In the genomic region with DNA sequence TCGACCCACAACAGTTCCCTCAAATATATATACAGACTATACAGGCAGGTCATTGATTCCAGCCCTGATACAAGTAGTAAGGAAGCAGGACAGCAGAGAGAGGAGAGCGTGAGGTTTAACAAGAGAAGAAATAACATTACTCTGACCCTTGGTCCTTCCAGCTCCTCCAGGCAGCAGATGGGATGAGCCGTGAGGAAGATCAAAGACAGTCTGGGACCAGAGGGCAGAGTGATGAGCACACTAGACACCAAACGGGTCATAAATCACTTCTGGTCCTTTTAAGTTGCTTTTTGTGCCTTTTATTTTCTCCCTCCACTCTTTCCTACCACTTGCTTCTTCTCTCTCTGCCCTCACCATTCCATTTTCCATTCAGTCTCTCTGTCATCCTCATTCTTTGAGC, we compare ENCODE assay signal across 30 cellular contexts. TPM values are rescaled to one million over a fixed set of nuclear protein-coding genes. Genes with fewer than 3 reads are reported as not detected.
"Had no signal": no experiment of that assay in that cellular context is flagged by ENCODE, and none has a peak within 500 bp of the region (broad histone marks: within the 10 kb centered on the region; RNA-seq: fewer than 3 reads in every experiment).

No MANE protein-coding gene starts in this region.

- H3K36me3 Mint-ChIP-seq: naive thymus-derived CD4-positive, alpha-beta T cell; natural killer cell; neural progenitor cell; stimulated activated memory B cell treated with anti-CD40 and anti-IgM and Interleukin-4, amounts not matched to agents 10 μg/mL and 1 μg/mL and 100 μg/mL, for 72 hours; type B pancreatic cell had no signal

- H3K4me3 Mint-ChIP-seq: naive thymus-derived CD4-positive, alpha-beta T cell; natural killer cell; neural progenitor cell; stimulated activated memory B cell treated with anti-CD40 and anti-IgM and Interleukin-4, amounts not matched to agents 10 μg/mL and 1 μg/mL and 100 μg/mL, for 72 hours; stimulated activated naive CD8-positive, alpha-beta T cell treated with anti-CD3 and anti-CD28 coated beads, Interleukin-15, amount 100 ng/mL, for 72 hours; type B pancreatic cell had no signal

- H3K4me1 Mint-ChIP-seq: natural killer cell had no signal

- H3K27ac Mint-ChIP-seq: naive thymus-derived CD4-positive, alpha-beta T cell; natural killer cell; neural progenitor cell; progenitor cell of endocrine pancreas; stimulated activated memory B cell treated with anti-CD40 and anti-IgM and Interleukin-4, amounts not matched to agents 10 μg/mL and 1 μg/mL and 100 μg/mL, for 72 hours; stimulated activated naive CD8-positive, alpha-beta T cell treated with anti-CD3 and anti-CD28 coated beads, Interleukin-15, amount 100 ng/mL, for 72 hours; type B pancreatic cell had no signal

- H3K9me3 Mint-ChIP-seq: natural killer cell; stimulated activated memory B cell treated with anti-CD40 and anti-IgM and Interleukin-4, amounts not matched to agents 10 μg/mL and 1 μg/mL and 100 μg/mL, for 72 hours; stimulated activated naive CD8-positive, alpha-beta T cell treated with anti-CD3 and anti-CD28 coated beads, Interleukin-15, amount 100 ng/mL, for 72 hours; type B pancreatic cell had no signal

- H3K27me3 Mint-ChIP-seq: stimulated activated memory B cell treated with anti-CD40 and anti-IgM and Interleukin-4, amounts not matched to agents 10 μg/mL and 1 μg/mL and 100 μg/mL, for 72 hours; stimulated activated naive CD8-positive, alpha-beta T cell treated with anti-CD3 and anti-CD28 coated beads, Interleukin-15, amount 100 ng/mL, for 72 hours; type B pancreatic cell had no signal

- ATAC-seq: naive thymus-derived CD4-positive, alpha-beta T cell; natural killer cell; psoas muscle; right cardiac atrium; sciatic nerve; stimulated activated memory B cell treated with anti-CD40 and anti-IgM and Interleukin-4, amounts not matched to agents 10 μg/mL and 1 μg/mL and 100 μg/mL, for 72 hours; stimulated activated naive CD8-positive, alpha-beta T cell treated with anti-CD3 and anti-CD28 coated beads, Interleukin-15, amount 100 ng/mL, for 72 hours; stimulated activated naive CD8-positive, alpha-beta T cell treated with anti-CD3 and anti-CD28 coated beads, Interleukin-15, Interleukin-2, amounts not matched to agents 100 U/mL and 50 U/mL, for 24 hours had no signal

- H3K9me3 ChIP-seq: ovary, psoas muscle, spleen, suprapubic skin, testis, tibial artery, transverse colon, upper lobe of right lung, uterus had no signal

- DNase-seq: naive thymus-derived CD4-positive, alpha-beta T cell; natural killer cell; occipital lobe; ovary; posterior cingulate gyrus; psoas muscle; right cardiac atrium; spleen; stimulated activated CD4-positive, alpha-beta T cell treated with anti-CD3 and anti-CD28 coated beads, Interleukin-12 subunit alpha, Interleukin-12 subunit beta, amount 100 ng/mL, for 4 hours; stimulated activated CD4-positive, alpha-beta T cell treated with anti-CD3 and anti-CD28 coated beads, Interleukin-1b, Interleukin-23, amount 100 ng/mL, for 48 hours; stimulated activated CD4-positive, alpha-beta T cell treated with anti-CD3 and anti-CD28 coated beads, Interleukin-4, amount 100 ng/mL, for 1 hour; stimulated activated CD4-positive, alpha-beta T cell treated with anti-CD3 and anti-CD28 coated beads, Interleukin-4, amount 100 ng/mL, for 4 hours; stimulated activated CD8-positive, alpha-beta memory T cell treated with anti-CD3 and anti-CD28 coated beads, Interleukin-4, amount 100 ng/mL, for 48 hours; stimulated activated naive CD4-positive, alpha-beta T cell; stimulated activated naive CD8-positive, alpha-beta T cell treated with anti-CD3 and anti-CD28 coated beads, Interleukin-15, amount 100 ng/mL, for 72 hours; stimulated activated naive CD8-positive, alpha-beta T cell treated with anti-CD3 and anti-CD28 coated beads, Interleukin-15, Interleukin-2, amounts not matched to agents 100 U/mL and 50 U/mL, for 24 hours; substantia nigra; testis; tibial artery; transverse colon; upper lobe of right lung; uterus had no signal

RNA-seq across cellular contexts. Expression of gene FGF9, which starts 50.0 kb away (rescaled TPM):
- total RNA-seq: osteoblast, smooth muscle cell, suprapubic skin had no signal
